6 cellular contexts compared by ENCODE assay signal in genomic region chr1:199644912-199645311, GRCh38.
"Had no signal": no experiment of that assay in that cellular context is flagged by ENCODE, and none has a peak within 500 bp of the region (broad histone marks: within the 10 kb centered on the region; RNA-seq: fewer than 3 reads in every experiment).

No MANE protein-coding gene starts in this region.

- H3K4me3 Mint-ChIP-seq: IgD-negative memory B cell had no signal

- H3K27ac Mint-ChIP-seq: IgD-negative memory B cell had no signal

- ATAC-seq: HepG2, K562 had no signal

- DNase-seq: IMR-90, KBM-7, KG1 had no signal

- H3K36me3 Mint-ChIP-seq: IgD-negative memory B cell had no signal

- H3K4me1 Mint-ChIP-seq: IgD-negative memory B cell had no signal
